ENCODE assay signal across 1 cellular context in genomic region chr1:200669314-200670214, GRCh38.
TF ChIP-seq lines count a peak whose summit lies in the region.

Gene DDX59, minus strand, starts transcription at chr1:200669907. Its CDS starts 3,167 bp downstream, at chr1:200666740.

TF ChIP-seq in K562, 482 proteins besides CTCF, POLR2A, EP300 and RAD21 (continued from another document and continues in another):
- no peak for TF ChIP-seq CREB5 (CRISPR knock-in tag; IDR thresholded peaks at IDR 0.05)
- no peak for TF ChIP-seq POLR3G (IDR thresholded peaks at IDR 0.05; ENCODE audit: extremely low read depth, insufficient read length, insufficient replicate concordance)
- TF ChIP-seq ZNF561 (CRISPR knock-in tag; conservative IDR thresholded peaks at IDR 0.05): no peak
- TF ChIP-seq DLX4 (CRISPR knock-in tag; IDR thresholded peaks at IDR 0.05): no peak
- peak; percentile 76 for TF ChIP-seq ZSCAN29 (IDR thresholded peaks at IDR 0.05)
- TF ChIP-seq OTX1 (CRISPR knock-in tag; IDR thresholded peaks at IDR 0.05): no peak
- peak; percentile 85 for TF ChIP-seq ELF2 (CRISPR knock-in tag; IDR thresholded peaks at IDR 0.05)
- peak; percentile 87 for TF ChIP-seq TARDBP (IDR thresholded peaks at IDR 0.05)
- TF ChIP-seq MAFK (IDR thresholded peaks at IDR 0.05; ENCODE audit: low read length): no peak
- peak; percentile 90; the same call in 1 of the 2 replicates for TF ChIP-seq ERF (CRISPR knock-in tag; IDR thresholded peaks at IDR 0.05)
- TF ChIP-seq XRCC4 (IDR thresholded peaks at IDR 0.05; ENCODE audit: extremely low read depth, insufficient read depth, insufficient read length): no peak
- TF ChIP-seq NFRKB (IDR thresholded peaks at IDR 0.05; ENCODE audit: low read depth): peak; percentile 42
- TF ChIP-seq FOXJ2 (tag; IDR thresholded peaks at IDR 0.05): peak; percentile 82; the same call in 1 of the 2 replicates
- TF ChIP-seq POU5F1 (IDR thresholded peaks at IDR 0.05; ENCODE audit: borderline replicate concordance, low read depth, low read length, partially characterized antibody): no peak
- peak; percentile 79 for TF ChIP-seq TGIF2 (CRISPR knock-in tag; IDR thresholded peaks at IDR 0.05)
- TF ChIP-seq ETS1 (conservative IDR thresholded peaks at IDR 0.05; ENCODE audit: control insufficient read depth, low read depth, low read length): no peak; the same call in 1 of the 2 replicates
- TF ChIP-seq ZNF76 (CRISPR knock-in tag; IDR thresholded peaks at IDR 0.05; ENCODE audit: borderline replicate concordance): peak; percentile 52; the same call in 1 of the 2 replicates
- TF ChIP-seq NFYB (IDR thresholded peaks at IDR 0.05; ENCODE audit: extremely low read depth, insufficient read length): no peak
- peak in 1 of 2 experiments; percentile 73; a peak in 2 of 4 replicates for TF ChIP-seq MLLT1 (IDR thresholded peaks at IDR 0.05)
- TF ChIP-seq TBP (optimal IDR thresholded peaks at IDR 0.05; ENCODE audit: low read depth, low read length): peak; percentile 83
- TF ChIP-seq KDM4B (IDR thresholded peaks at IDR 0.05; ENCODE audit: borderline replicate concordance in 2 of 2, low read depth in 1 of 2): peak in 1 of 2 experiments; percentile 88; a peak in 2 of 4 replicates
- peak; percentile 69 for TF ChIP-seq ESRRA (IDR thresholded peaks at IDR 0.05; ENCODE audit: borderline replicate concordance, low read depth)
- peak; percentile 90 for TF ChIP-seq MAX (CRISPR knock-in tag; IDR thresholded peaks at IDR 0.05)
- no peak for TF ChIP-seq ZNF324 (CRISPR knock-in tag; IDR thresholded peaks at IDR 0.05)
- TF ChIP-seq ZBTB40 (IDR thresholded peaks at IDR 0.05): peak; percentile 71
- TF ChIP-seq ZBTB40 (CRISPR knock-in tag; IDR thresholded peaks at IDR 0.05): no peak
- TF ChIP-seq CBFB (CRISPR knock-in tag; IDR thresholded peaks at IDR 0.05): no peak
- peak; percentile 99 for TF ChIP-seq BRD4 (IDR thresholded peaks at IDR 0.05)
- TF ChIP-seq ELF1 (tag; IDR thresholded peaks at IDR 0.05): peak; percentile 92
- TF ChIP-seq GATA2 (CRISPR knock-in tag; IDR thresholded peaks at IDR 0.05): no peak
- no peak for TF ChIP-seq CREB3 (tag; conservative IDR thresholded peaks at IDR 0.05; ENCODE audit: low read depth)
- peak; percentile 23; the same call in 1 of the 2 replicates for TF ChIP-seq JUND (IDR thresholded peaks at IDR 0.05; ENCODE audit: borderline replicate concordance, low read depth, low read length)
- no peak; the same call in 2 of the 3 replicates for TF ChIP-seq JUND (tag; IDR thresholded peaks at IDR 0.05; ENCODE audit: borderline replicate concordance, low read depth, low read length)
- peak in 1 of 2 experiments; percentile 59; a peak in 1 of 4 replicates for TF ChIP-seq FOXA3 (CRISPR knock-in tag; conservative IDR thresholded peaks at IDR 0.05 in 1 of 2, IDR thresholded peaks at IDR 0.05 in 1 of 2)
- TF ChIP-seq SAFB (IDR thresholded peaks at IDR 0.05; ENCODE audit: borderline replicate concordance, low read depth, low read length): peak; percentile 91
- TF ChIP-seq TFAM (CRISPR knock-in tag; conservative IDR thresholded peaks at IDR 0.05): no peak
- TF ChIP-seq PHTF2 (CRISPR knock-in tag; IDR thresholded peaks at IDR 0.05): no peak
- TF ChIP-seq ZNF830 (CRISPR knock-in tag; IDR thresholded peaks at IDR 0.05): peak; percentile 97
- TF ChIP-seq MEF2D (tag; conservative IDR thresholded peaks at IDR 0.05; ENCODE audit: low read depth): no peak
- no peak for TF ChIP-seq ZNF280B (CRISPR knock-in tag; IDR thresholded peaks at IDR 0.05)
- TF ChIP-seq SMAD1 (IDR thresholded peaks at IDR 0.05; ENCODE audit: low read depth, low read length, partially characterized antibody): peak; percentile 41
- peak; percentile 90 for TF ChIP-seq PCBP1 (IDR thresholded peaks at IDR 0.05; ENCODE audit: low read depth, low read length, poor library complexity, severe bottlenecking)
- no peak for TF ChIP-seq ZNF354B (CRISPR knock-in tag; IDR thresholded peaks at IDR 0.05)
- peak; percentile 80; the same call in 1 of the 2 replicates for TF ChIP-seq ZNF224 (CRISPR knock-in tag; IDR thresholded peaks at IDR 0.05)
- peak; percentile 8 for TF ChIP-seq ZFP36 (IDR thresholded peaks at IDR 0.05; ENCODE audit: low read depth, low read length, partially characterized antibody)
- TF ChIP-seq CC2D1A (IDR thresholded peaks at IDR 0.05): no peak
- peak; percentile 94 for TF ChIP-seq RB1 (IDR thresholded peaks at IDR 0.05; ENCODE audit: low read depth)
- no peak for TF ChIP-seq ARHGAP35 (IDR thresholded peaks at IDR 0.05; ENCODE audit: partially characterized antibody)
- no peak for TF ChIP-seq SNIP1 (IDR thresholded peaks at IDR 0.05; ENCODE audit: low read depth)
- no peak; the same call in 1 of the 2 replicates for TF ChIP-seq ZSCAN32 (CRISPR knock-in tag; IDR thresholded peaks at IDR 0.05)
- 0 out of 2 replicates have a peak, but pooled peaks have one; percentile 68 for TF ChIP-seq GTF2F1 (IDR thresholded peaks at IDR 0.05; ENCODE audit: low read depth, low read length)
